27 cellular contexts compared by ENCODE assay signal in the genomic region with DNA sequence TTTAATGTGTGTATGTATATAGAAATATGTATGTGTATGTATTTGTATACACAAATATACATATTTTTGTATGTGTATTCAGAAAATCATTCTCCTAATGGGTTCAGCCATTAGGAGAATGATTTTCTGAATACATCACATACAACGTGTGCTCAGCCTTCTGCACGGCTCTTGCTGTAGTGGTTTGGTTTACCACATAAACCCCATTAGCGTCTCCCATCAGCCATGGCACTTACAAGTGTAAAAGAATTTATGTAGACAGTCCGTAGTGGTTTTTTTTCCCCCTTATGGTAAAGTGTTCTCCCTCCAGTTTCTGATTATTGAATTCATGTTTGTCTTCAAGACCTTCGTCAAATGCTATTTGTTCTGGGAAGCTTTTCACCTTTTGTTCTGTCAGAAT.
"Had no signal": no experiment of that assay in that cellular context is flagged by ENCODE, and none has a peak within 500 bp of the region (broad histone marks: within the 10 kb centered on the region; RNA-seq: fewer than 3 reads in every experiment).

No MANE protein-coding gene starts in this region.

- H3K36me3 ChIP-seq: stomach, suprapubic skin, thoracic aorta, thyroid gland, tibial artery, tibial nerve, transverse colon, upper lobe of left lung, upper lobe of right lung, uterus, vagina had no signal

- H3K27me3 Mint-ChIP-seq: type B pancreatic cell had no signal

- H3K9me3 Mint-ChIP-seq: stimulated activated effector memory CD8-positive, alpha-beta T cell treated with anti-CD3 and anti-CD28 coated beads, Interleukin-12 subunit alpha, Interleukin-12 subunit beta, amount 100 ng/mL, for 72 hours; stimulated activated naive CD8-positive, alpha-beta T cell treated with anti-CD3 and anti-CD28 coated beads, Interleukin-15, Interleukin-2, amounts not matched to agents 100 ng/mL and 50 ng/mL, for 24 hours; type B pancreatic cell had no signal

- H3K27ac Mint-ChIP-seq: stimulated activated effector memory CD8-positive, alpha-beta T cell treated with anti-CD3 and anti-CD28 coated beads, Interleukin-12 subunit alpha, Interleukin-12 subunit beta, amount 100 ng/mL, for 72 hours; stimulated activated memory B cell treated with anti-CD40 and anti-IgM and Interleukin-4, amounts not matched to agents 10 μg/mL and 1 μg/mL and 100 μg/mL, for 72 hours; stimulated activated naive B cell treated with anti-CD40 and anti-IgM and Interleukin-4, amounts not matched to agents 10 μg/mL and 1 μg/mL and 100 μg/mL, for 72 hours; stimulated activated naive CD8-positive, alpha-beta T cell treated with anti-CD3 and anti-CD28 coated beads, Interleukin-15, amount 100 ng/mL, for 72 hours; stimulated activated naive CD8-positive, alpha-beta T cell treated with anti-CD3 and anti-CD28 coated beads, Interleukin-15, Interleukin-2, amounts not matched to agents 100 ng/mL and 50 ng/mL, for 24 hours; type B pancreatic cell had no signal

- H3K9me3 ChIP-seq: suprapubic skin, testis, thoracic aorta, thyroid gland, tibial artery, tibial nerve, transverse colon, upper lobe of left lung, upper lobe of right lung, uterus, vagina had no signal

- H3K36me3 Mint-ChIP-seq: stimulated activated effector memory CD8-positive, alpha-beta T cell treated with anti-CD3 and anti-CD28 coated beads, Interleukin-12 subunit alpha, Interleukin-12 subunit beta, amount 100 ng/mL, for 72 hours; stimulated activated memory B cell treated with anti-CD40 and anti-IgM and Interleukin-4, amounts not matched to agents 10 μg/mL and 1 μg/mL and 100 μg/mL, for 72 hours; stimulated activated naive B cell treated with anti-CD40 and anti-IgM and Interleukin-4, amounts not matched to agents 10 μg/mL and 1 μg/mL and 100 μg/mL, for 72 hours; type B pancreatic cell had no signal

- H3K27me3 ChIP-seq: testis, thyroid gland, tibial nerve, transverse colon, upper lobe of left lung, upper lobe of right lung, uterus, vagina had no signal

- H3K4me3 ChIP-seq: stomach, suprapubic skin, testis, thoracic aorta, thyroid gland, tibial artery, tibial nerve, transverse colon, upper lobe of left lung, upper lobe of right lung, uterus, vagina had no signal

- DNase-seq: stimulated activated CD4-positive, alpha-beta T cell treated with anti-CD3 and anti-CD28 coated beads, Interleukin-2, amount 100 ng/mL, for 48 hours; stimulated activated CD4-positive, alpha-beta T cell treated with anti-CD3 and anti-CD28 coated beads, Interleukin-4, amount 100 ng/mL, for 1 hour; stimulated activated CD4-positive, alpha-beta T cell treated with anti-CD3 and anti-CD28 coated beads, Interleukin-4, amount 100 ng/mL, for 24 hours; stimulated activated CD4-positive, alpha-beta T cell treated with anti-CD3 and anti-CD28 coated beads, Interleukin-4, amount 100 ng/mL, for 4 hours; stimulated activated CD8-positive, alpha-beta memory T cell treated with anti-CD3 and anti-CD28 coated beads, Interleukin-4, amount 100 ng/mL, for 48 hours; stimulated activated naive B cell treated with anti-CD40 and anti-IgM and Interleukin-4, amounts not matched to agents 10 μg/mL and 1 μg/mL and 100 μg/mL, for 72 hours; stimulated activated naive CD4-positive, alpha-beta T cell; stimulated activated naive CD4-positive, alpha-beta T cell treated with Interleukin-2 at 50 U/mL for 16 hours; stimulated activated naive CD8-positive, alpha-beta T cell treated with anti-CD3 and anti-CD28 coated beads, Interleukin-15, amount 100 ng/mL, for 72 hours; stimulated activated naive CD8-positive, alpha-beta T cell treated with anti-CD3 and anti-CD28 coated beads, Interleukin-15, Interleukin-2, amounts not matched to agents 100 U/mL and 50 U/mL, for 24 hours; stomach; substantia nigra; testis; thyroid gland; tibial artery; transverse colon; upper lobe of left lung; upper lobe of right lung; uterus had no signal

- ATAC-seq: stimulated activated effector memory CD8-positive, alpha-beta T cell treated with anti-CD3 and anti-CD28 coated beads, Interleukin-12 subunit alpha, Interleukin-12 subunit beta, amount 100 ng/mL, for 72 hours; stimulated activated memory B cell treated with anti-CD40 and anti-IgM and Interleukin-4, amounts not matched to agents 10 μg/mL and 1 μg/mL and 100 μg/mL, for 72 hours; stimulated activated naive B cell treated with anti-CD40 and anti-IgM and Interleukin-4, amounts not matched to agents 10 μg/mL and 1 μg/mL and 100 μg/mL, for 72 hours; stimulated activated naive CD8-positive, alpha-beta T cell treated with anti-CD3 and anti-CD28 coated beads, Interleukin-15, amount 100 ng/mL, for 72 hours; stimulated activated naive CD8-positive, alpha-beta T cell treated with anti-CD3 and anti-CD28 coated beads, Interleukin-15, Interleukin-2, amounts not matched to agents 100 U/mL and 50 U/mL, for 24 hours; upper lobe of right lung had no signal

- H3K4me1 Mint-ChIP-seq: stimulated activated effector memory CD8-positive, alpha-beta T cell treated with anti-CD3 and anti-CD28 coated beads, Interleukin-12 subunit alpha, Interleukin-12 subunit beta, amount 100 ng/mL, for 72 hours; stimulated activated memory B cell treated with anti-CD40 and anti-IgM and Interleukin-4, amounts not matched to agents 10 μg/mL and 1 μg/mL and 100 μg/mL, for 72 hours; stimulated activated naive B cell treated with anti-CD40 and anti-IgM and Interleukin-4, amounts not matched to agents 10 μg/mL and 1 μg/mL and 100 μg/mL, for 72 hours; stimulated activated naive CD8-positive, alpha-beta T cell treated with anti-CD3 and anti-CD28 coated beads, Interleukin-15, amount 100 ng/mL, for 72 hours had no signal

- H3K4me3 Mint-ChIP-seq: stimulated activated effector memory CD8-positive, alpha-beta T cell treated with anti-CD3 and anti-CD28 coated beads, Interleukin-12 subunit alpha, Interleukin-12 subunit beta, amount 100 ng/mL, for 72 hours; stimulated activated memory B cell treated with anti-CD40 and anti-IgM and Interleukin-4, amounts not matched to agents 10 μg/mL and 1 μg/mL and 100 μg/mL, for 72 hours; stimulated activated naive B cell treated with anti-CD40 and anti-IgM and Interleukin-4, amounts not matched to agents 10 μg/mL and 1 μg/mL and 100 μg/mL, for 72 hours; stimulated activated naive CD8-positive, alpha-beta T cell treated with anti-CD3 and anti-CD28 coated beads, Interleukin-15, amount 100 ng/mL, for 72 hours; stimulated activated naive CD8-positive, alpha-beta T cell treated with anti-CD3 and anti-CD28 coated beads, Interleukin-15, Interleukin-2, amounts not matched to agents 100 ng/mL and 50 ng/mL, for 24 hours; type B pancreatic cell had no signal

- H3K27ac ChIP-seq: stomach, suprapubic skin, testis, thoracic aorta, thyroid gland, tibial artery, tibial nerve, transverse colon, upper lobe of left lung, upper lobe of right lung, uterus, vagina had no signal

- H3K4me1 ChIP-seq: stomach, suprapubic skin, testis, thyroid gland, tibial artery, tibial nerve, transverse colon, upper lobe of left lung, upper lobe of right lung, uterus, vagina had no signal
